1 cellular context compared by ENCODE assay signal in the genomic region with DNA sequence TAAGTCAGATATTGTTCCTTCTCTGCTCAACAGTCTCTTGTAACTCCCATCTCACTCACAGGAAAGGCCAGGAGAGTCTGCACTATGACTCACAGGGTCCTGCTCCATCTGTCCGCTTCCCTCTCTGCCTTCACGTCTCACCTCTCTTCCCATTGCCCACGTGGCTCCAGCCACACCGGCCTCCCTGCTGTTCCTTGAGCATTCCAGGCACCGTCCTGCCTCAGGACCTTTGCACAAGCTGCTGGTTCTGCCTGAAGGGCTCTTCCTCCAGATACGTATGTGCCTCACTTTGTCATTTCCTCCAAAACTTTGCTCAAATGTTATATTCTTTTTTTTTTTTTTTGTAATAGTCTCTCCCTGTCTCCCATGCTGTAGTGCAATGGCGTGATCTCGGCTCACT.
TF ChIP-seq lines count a peak whose summit lies in the region.

No MANE protein-coding gene starts in this region.

TF ChIP-seq in HEK293, 187 proteins besides CTCF, POLR2A, EP300 and RAD21:
- peak; percentile 97 for TF ChIP-seq ZNF623 (tag by site-specific recombination; IDR thresholded peaks at IDR 0.05)
